Comparison of ENCODE assay signal across 29 cellular contexts in genomic region chr18:30800800-30801199, GRCh38.
"Had no signal": no experiment of that assay in that cellular context is flagged by ENCODE, and none has a peak within 500 bp of the region (broad histone marks: within the 10 kb centered on the region; RNA-seq: fewer than 3 reads in every experiment).

No MANE protein-coding gene starts in this region.

- H3K27me3 ChIP-seq: colonic mucosa, dorsolateral prefrontal cortex, esophagus muscularis mucosa, esophagus squamous epithelium, foreskin keratinocyte, gastrocnemius medialis, gastroesophageal sphincter, heart left ventricle, heart right ventricle had no signal

- H3K27ac ChIP-seq: colonic mucosa, coronary artery, dorsolateral prefrontal cortex, epithelial cell of prostate, esophagus muscularis mucosa, esophagus squamous epithelium, foreskin keratinocyte, gastrocnemius medialis, gastroesophageal sphincter, heart left ventricle, heart right ventricle had no signal

- H3K27me3 Mint-ChIP-seq: dendritic cell treated with granulocyte-macrophage colony-stimulating factor and Interleukin-4, amounts not matched to agents 40 ng/mL and 50 ng/mL, for 4 days; effector memory CD8-positive, alpha-beta T cell had no signal

- H3K4me3 Mint-ChIP-seq: dendritic cell treated with granulocyte-macrophage colony-stimulating factor and Interleukin-4, amounts not matched to agents 40 ng/mL and 50 ng/mL, for 4 days; effector memory CD8-positive, alpha-beta T cell; endodermal cell had no signal

- H3K36me3 ChIP-seq: colonic mucosa, esophagus muscularis mucosa, esophagus squamous epithelium, gastrocnemius medialis, gastroesophageal sphincter, heart left ventricle, heart right ventricle had no signal

- DNase-seq: colonic mucosa; cortex of kidney; dermis blood vessel endothelial cell; dorsolateral prefrontal cortex; effector CD4-positive, alpha-beta T cell; effector CD8-positive, alpha-beta T cell; effector memory CD4-positive, alpha-beta T cell; effector memory CD8-positive, alpha-beta T cell; endodermal cell; erythroblast; esophagus squamous epithelium; foreskin fibroblast; foreskin keratinocyte; foreskin melanocyte; gastrocnemius medialis; glutamatergic neuron; head of caudate nucleus; heart left ventricle; heart right ventricle had no signal

- H3K27ac Mint-ChIP-seq: dendritic cell treated with granulocyte-macrophage colony-stimulating factor and Interleukin-4, amounts not matched to agents 40 ng/mL and 50 ng/mL, for 4 days; effector memory CD8-positive, alpha-beta T cell; endodermal cell had no signal

- H3K4me1 ChIP-seq: colonic mucosa, esophagus squamous epithelium, foreskin keratinocyte, gastrocnemius medialis, heart left ventricle, heart right ventricle had no signal

- H3K9me3 Mint-ChIP-seq: dendritic cell treated with granulocyte-macrophage colony-stimulating factor and Interleukin-4, amounts not matched to agents 40 ng/mL and 50 ng/mL, for 4 days; endodermal cell had no signal

- ATAC-seq: effector memory CD8-positive, alpha-beta T cell; esophagus mucosa; foreskin keratinocyte; gastrocnemius medialis; gastroesophageal sphincter; heart left ventricle; heart right ventricle had no signal

- H3K9me3 ChIP-seq: colonic mucosa, esophagus muscularis mucosa, esophagus squamous epithelium, gastrocnemius medialis, gastroesophageal sphincter, heart left ventricle, heart right ventricle had no signal

- H3K4me3 ChIP-seq: colonic mucosa, coronary artery, dorsolateral prefrontal cortex, esophagus muscularis mucosa, esophagus squamous epithelium, gastrocnemius medialis, gastroesophageal sphincter, heart left ventricle, heart right ventricle had no signal

- FAIRE-seq: colon, endometrium, endothelial cell of umbilical vein, frontal cortex had no signal
